Comparison of ENCODE assay signal across 18 cellular contexts in the genomic region with DNA sequence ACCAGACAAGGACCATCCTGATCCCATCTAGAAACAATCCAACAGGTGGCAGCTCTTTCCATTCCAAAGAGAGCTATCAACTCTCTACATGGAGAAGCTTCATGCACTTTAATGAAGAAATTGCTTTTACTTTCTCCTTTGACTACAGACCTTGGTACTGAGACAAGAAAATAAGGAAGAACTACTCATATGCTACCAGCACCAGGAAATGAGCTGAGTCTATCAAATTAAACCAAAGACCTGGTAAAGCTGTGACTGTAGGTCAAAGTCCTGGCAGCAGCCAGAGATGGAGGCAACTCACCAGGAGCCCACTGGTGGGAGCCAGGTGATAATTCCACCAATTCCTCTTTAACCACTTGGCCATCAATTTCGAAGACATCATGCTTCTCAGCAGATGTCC.
A peak's percentile ranks its signal among the peaks of the same experiment; 100 is the strongest.
DNase-seq lines count a peak whose midpoint lies in the region; ATAC-seq, FAIRE-seq and TF ChIP-seq lines count a peak whose summit lies in the region.
"Had no signal": no experiment of that assay in that cellular context is flagged by ENCODE, and none has a peak within 500 bp of the region (broad histone marks: within the 10 kb centered on the region; RNA-seq: fewer than 3 reads in every experiment).

No MANE protein-coding gene starts in this region.

- no peaks in the 10 kb centered on the region for H3K9me3 Mint-ChIP-seq in CD14-positive monocyte
- no peaks in the 10 kb centered on the region for H3K9me3 Mint-ChIP-seq in type B pancreatic cell

- H3K9me3 ChIP-seq in Panc1 (ENCODE audit: control insufficient read depth, insufficient read depth, low read depth, low read length) = no peaks in the 10 kb centered on the region
- H3K9me3 ChIP-seq: BLaER1 treated with 17β-estradiol and CSF1 and Interleukin-3, amounts not matched to agents 10 nM and 100 nM; Peyer's patch; SJSA1 had no signal

- H3K36me3 Mint-ChIP-seq in CD14-positive monocyte (peaks cover 0 to 2% of the 10 kb centered on the region in 2 donors), type B pancreatic cell (no peaks in the 10 kb centered on the region)

- H3K4me1 ChIP-seq in Panc1 (ENCODE audit: control insufficient read depth, insufficient read depth, low read length) = no peaks in the 10 kb centered on the region
- H3K4me1 ChIP-seq: Peyer's patch, SJSA1 had no signal

- no peak for TF ChIP-seq CTCF in CD14-positive monocyte (IDR thresholded peaks at IDR 0.05)
- peak; percentile 10; the same call in 1 of the 2 replicates for TF ChIP-seq CTCF in Panc1 (IDR thresholded peaks at IDR 0.05)
- no peak for TF ChIP-seq CTCF in omental fat pad (IDR thresholded peaks at IDR 0.05)
- TF ChIP-seq CTCF in type B pancreatic cell (conservative IDR thresholded peaks at IDR 0.05) = no peak

- in situ Hi-C loops in Panc1 (cut with HindIII; ENCODE audit: low pct_unique_long_range_greater_than_20kb, low sequenced_read_pairs) = no loop called here

- peak overlapping the region; percentile 35 to 56 for H3K4me3 Mint-ChIP-seq in CD14-positive monocyte
- H3K4me3 Mint-ChIP-seq in type B pancreatic cell = no peak overlapping the region

- intact Hi-C loops in CD14-positive monocyte (cut with micrococcal nuclease) (no loop called here), Panc1 (cut with micrococcal nuclease; ENCODE audit: unreplicated experiment) (no loop called here)

- peak; percentile 48 for FAIRE-seq in GM19239 (lab: Jason Lieb, UNC)

- no peak overlapping the region for H3K4me3 ChIP-seq in Panc1 (ENCODE audit: low read depth in 2 of 2, low read length in 2 of 2)
- H3K4me3 ChIP-seq: BLaER1 treated with 17β-estradiol and CSF1 and Interleukin-3, amounts not matched to agents 10 nM and 100 nM; Peyer's patch; SJSA1 had no signal

- POLR2A ChIA-PET in Panc1 (lab: Charles Lee) = no interaction called here

- H3K4me1 Mint-ChIP-seq in CD14-positive monocyte = peaks cover 21% of the 10 kb centered on the region
- H3K4me1 Mint-ChIP-seq in type B pancreatic cell (ENCODE audit: unreplicated experiment) = no peaks in the 10 kb centered on the region

- H3K27me3 Mint-ChIP-seq in CD14-positive monocyte (ENCODE audit: low read depth in 3 of 3) (peaks cover 8 to 16% (median 10%) of the 10 kb centered on the region in 3 donors), type B pancreatic cell (no peaks in the 10 kb centered on the region)

- H3K27ac Mint-ChIP-seq in CD14-positive monocyte (peak overlapping the region in 5 of 7 donors; percentile 12 to 79 (median 41)), type B pancreatic cell (no peak overlapping the region)

- ATAC-seq in Panc1 (no peak), omental fat pad (ENCODE audit: low FRiP score) (peak; percentile 32)

- H3K27ac ChIP-seq in Panc1 (ENCODE audit: low read length) = no peak overlapping the region
- H3K27ac ChIP-seq: BLaER1 treated with 17β-estradiol and CSF1 and Interleukin-3, amounts not matched to agents 10 nM and 100 nM; KMS-11; Peyer's patch; SJSA1 had no signal

- no peaks in the 10 kb centered on the region for H3K36me3 ChIP-seq in Panc1 (ENCODE audit: control insufficient read depth, insufficient read depth, low read length)
- H3K36me3 ChIP-seq: BLaER1 treated with 17β-estradiol and CSF1 and Interleukin-3, amounts not matched to agents 10 nM and 100 nM; Peyer's patch; SJSA1 had no signal

- BruUV-seq in Panc1 (replicated peaks; lab: Mats Ljungman, UMichigan) = no TSS peak

- DNase-seq in CD14-positive monocyte (ENCODE audit: low spot score) (no peak), GM19239 (ENCODE audit: insufficient read length, low spot score) (no peak), Panc1 (ENCODE audit: low read depth, low spot score) (no peak), omental fat pad (ENCODE audit: low spot score) (no peak), type B pancreatic cell (ENCODE audit: extremely low spot score, unreplicated experiment) (no peak), NCI-H446 (lab: John Stamatoyannopoulos, UW) (no peak), NCI-H1436 (lab: John Stamatoyannopoulos, UW) (no peak)
- DNase-seq: DMS 273 treated with DMSO at 0.1 percent for 48 hours, DND-41, H7, NCI-H1105, NCI-H1694 treated with DMSO at 0.1 percent for 48 hours, NCI-H510A, NCI-H748 treated with DMSO at 0.1 percent for 48 hours, Peyer's patch had no signal

- CTCF ChIA-PET in Panc1 (lab: Charles Lee) = no interaction called here

- peaks cover 15% of the 10 kb centered on the region for H3K27me3 ChIP-seq in Panc1 (ENCODE audit: control insufficient read depth, insufficient read depth, low read length)
- H3K27me3 ChIP-seq: Peyer's patch, SJSA1 had no signal
